Comparison of ENCODE assay signal across 1 cellular context in genomic region chr1:226657788-226658537, GRCh38.
TF ChIP-seq lines count a peak whose summit lies in the region.

No MANE protein-coding gene starts in this region.

TF ChIP-seq in HEK293, 187 proteins besides CTCF, POLR2A, EP300 and RAD21 (continued from another document):
- TF ChIP-seq, protein P1, sequence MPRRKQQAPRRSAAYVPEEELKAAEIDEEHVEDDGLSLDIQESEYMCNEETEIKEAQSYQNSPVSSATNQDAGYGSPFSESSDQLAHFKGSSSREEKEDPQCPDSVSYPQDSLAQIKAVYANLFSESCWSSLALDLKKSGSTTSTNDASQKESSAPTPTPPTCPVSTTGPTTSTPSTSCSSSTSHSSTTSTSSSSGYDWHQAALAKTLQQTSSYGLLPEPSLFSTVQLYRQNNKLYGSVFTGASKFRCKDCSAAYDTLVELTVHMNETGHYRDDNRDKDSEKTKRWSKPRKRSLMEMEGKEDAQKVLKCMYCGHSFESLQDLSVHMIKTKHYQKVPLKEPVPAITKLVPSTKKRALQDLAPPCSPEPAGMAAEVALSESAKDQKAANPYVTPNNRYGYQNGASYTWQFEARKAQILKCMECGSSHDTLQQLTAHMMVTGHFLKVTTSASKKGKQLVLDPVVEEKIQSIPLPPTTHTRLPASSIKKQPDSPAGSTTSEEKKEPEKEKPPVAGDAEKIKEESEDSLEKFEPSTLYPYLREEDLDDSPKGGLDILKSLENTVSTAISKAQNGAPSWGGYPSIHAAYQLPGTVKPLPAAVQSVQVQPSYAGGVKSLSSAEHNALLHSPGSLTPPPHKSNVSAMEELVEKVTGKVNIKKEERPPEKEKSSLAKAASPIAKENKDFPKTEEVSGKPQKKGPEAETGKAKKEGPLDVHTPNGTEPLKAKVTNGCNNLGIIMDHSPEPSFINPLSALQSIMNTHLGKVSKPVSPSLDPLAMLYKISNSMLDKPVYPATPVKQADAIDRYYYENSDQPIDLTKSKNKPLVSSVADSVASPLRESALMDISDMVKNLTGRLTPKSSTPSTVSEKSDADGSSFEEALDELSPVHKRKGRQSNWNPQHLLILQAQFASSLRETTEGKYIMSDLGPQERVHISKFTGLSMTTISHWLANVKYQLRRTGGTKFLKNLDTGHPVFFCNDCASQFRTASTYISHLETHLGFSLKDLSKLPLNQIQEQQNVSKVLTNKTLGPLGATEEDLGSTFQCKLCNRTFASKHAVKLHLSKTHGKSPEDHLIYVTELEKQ (tag by site-specific recombination; IDR thresholded peaks at IDR 0.05; ENCODE audit: borderline replicate concordance): no peak
- TF ChIP-seq ATF2 (tag by site-specific recombination; IDR thresholded peaks at IDR 0.05; ENCODE audit: low read depth) (no peak), ZXDB (tag by site-specific recombination; IDR thresholded peaks at IDR 0.05) (no peak), ZFP69B (tag by site-specific recombination; IDR thresholded peaks at IDR 0.05) (no peak), GLIS2 (tag by site-specific recombination; IDR thresholded peaks at IDR 0.05) (no peak), ZNF211 (tag by site-specific recombination; IDR thresholded peaks at IDR 0.05; ENCODE audit: low read depth) (no peak), ZNF423 (tag by site-specific recombination; IDR thresholded peaks at IDR 0.05) (no peak), ZNF433 (tag by site-specific recombination; IDR thresholded peaks at IDR 0.05; ENCODE audit: low read depth) (no peak), PRDM1 (tag by site-specific recombination; IDR thresholded peaks at IDR 0.05) (peak; percentile 54; the same call in 1 of the 2 replicates), IKZF3 (tag by site-specific recombination; IDR thresholded peaks at IDR 0.05) (no peak), ZFP37 (tag by site-specific recombination; IDR thresholded peaks at IDR 0.05) (no peak), ZSCAN23 (tag by site-specific recombination; IDR thresholded peaks at IDR 0.05) (no peak), ZEB2 (tag by site-specific recombination; IDR thresholded peaks at IDR 0.05) (no peak)
- TF ChIP-seq, protein P2, sequence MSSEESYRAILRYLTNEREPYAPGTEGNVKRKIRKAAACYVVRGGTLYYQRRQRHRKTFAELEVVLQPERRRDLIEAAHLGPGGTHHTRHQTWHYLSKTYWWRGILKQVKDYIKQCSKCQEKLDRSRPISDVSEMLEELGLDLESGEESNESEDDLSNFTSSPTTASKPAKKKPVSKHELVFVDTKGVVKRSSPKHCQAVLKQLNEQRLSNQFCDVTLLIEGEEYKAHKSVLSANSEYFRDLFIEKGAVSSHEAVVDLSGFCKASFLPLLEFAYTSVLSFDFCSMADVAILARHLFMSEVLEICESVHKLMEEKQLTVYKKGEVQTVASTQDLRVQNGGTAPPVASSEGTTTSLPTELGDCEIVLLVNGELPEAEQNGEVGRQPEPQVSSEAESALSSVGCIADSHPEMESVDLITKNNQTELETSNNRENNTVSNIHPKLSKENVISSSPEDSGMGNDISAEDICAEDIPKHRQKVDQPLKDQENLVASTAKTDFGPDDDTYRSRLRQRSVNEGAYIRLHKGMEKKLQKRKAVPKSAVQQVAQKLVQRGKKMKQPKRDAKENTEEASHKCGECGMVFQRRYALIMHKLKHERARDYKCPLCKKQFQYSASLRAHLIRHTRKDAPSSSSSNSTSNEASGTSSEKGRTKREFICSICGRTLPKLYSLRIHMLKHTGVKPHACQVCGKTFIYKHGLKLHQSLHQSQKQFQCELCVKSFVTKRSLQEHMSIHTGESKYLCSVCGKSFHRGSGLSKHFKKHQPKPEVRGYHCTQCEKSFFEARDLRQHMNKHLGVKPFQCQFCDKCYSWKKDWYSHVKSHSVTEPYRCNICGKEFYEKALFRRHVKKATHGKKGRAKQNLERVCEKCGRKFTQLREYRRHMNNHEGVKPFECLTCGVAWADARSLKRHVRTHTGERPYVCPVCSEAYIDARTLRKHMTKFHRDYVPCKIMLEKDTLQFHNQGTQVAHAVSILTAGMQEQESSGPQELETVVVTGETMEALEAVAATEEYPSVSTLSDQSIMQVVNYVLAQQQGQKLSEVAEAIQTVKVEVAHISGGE (tag by site-specific recombination; conservative IDR thresholded peaks at IDR 0.05; ENCODE audit: low read depth): no peak
- TF ChIP-seq, protein P3, sequence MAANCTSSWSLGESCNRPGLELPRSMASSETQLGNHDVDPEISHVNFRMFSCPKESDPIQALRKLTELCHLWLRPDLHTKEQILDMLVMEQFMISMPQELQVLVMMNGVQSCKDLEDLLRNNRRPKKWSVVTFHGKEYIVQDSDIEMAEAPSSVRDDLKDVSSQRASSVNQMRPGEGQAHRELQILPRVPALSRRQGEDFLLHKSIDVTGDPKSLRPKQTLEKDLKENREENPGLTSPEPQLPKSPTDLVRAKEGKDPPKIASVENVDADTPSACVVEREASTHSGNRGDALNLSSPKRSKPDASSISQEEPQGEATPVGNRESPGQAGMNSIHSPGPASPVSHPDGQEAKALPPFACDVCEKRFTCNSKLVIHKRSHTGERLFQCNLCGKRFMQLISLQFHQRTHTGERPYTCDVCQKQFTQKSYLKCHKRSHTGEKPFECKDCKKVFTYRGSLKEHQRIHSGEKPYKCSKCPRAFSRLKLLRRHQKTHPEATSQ (tag by site-specific recombination; IDR thresholded peaks at IDR 0.05): no peak
